10 cellular contexts compared by ENCODE assay signal in the genomic region with DNA sequence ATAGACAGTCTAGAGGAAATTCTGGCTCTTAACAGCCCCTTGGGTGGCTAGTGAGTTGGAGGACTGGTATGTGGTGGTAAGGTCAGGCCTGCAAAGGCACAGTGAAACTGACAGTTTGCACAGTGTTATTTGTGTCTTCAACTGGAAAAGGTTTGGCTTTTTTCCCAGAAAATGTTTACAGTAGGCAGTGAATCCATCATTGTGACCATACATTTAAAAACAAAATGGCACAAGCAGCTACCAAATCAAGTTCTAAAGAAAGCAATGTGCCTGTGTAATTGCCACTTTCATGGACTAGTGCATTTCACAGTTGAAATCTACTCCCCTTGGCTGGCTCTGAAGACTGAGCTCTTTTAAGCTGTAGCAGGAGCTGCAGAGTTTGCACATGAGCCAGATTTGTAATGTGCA. TPM values are rescaled to one million over a fixed set of nuclear protein-coding genes. Genes with fewer than 3 reads are reported as not detected.
DNase-seq lines count a peak whose midpoint lies in the region; ATAC-seq and TF ChIP-seq lines count a peak whose summit lies in the region.
"Had no signal": no experiment of that assay in that cellular context is flagged by ENCODE, and none has a peak within 500 bp of the region (broad histone marks: within the 10 kb centered on the region; RNA-seq: fewer than 3 reads in every experiment).

No MANE protein-coding gene starts in this region.

- TF ChIP-seq CTCF in PC-3 (conservative IDR thresholded peaks at IDR 0.05; ENCODE audit: low read depth, low read length) (no peak), fibroblast of the aortic adventitia (IDR thresholded peaks at IDR 0.05; ENCODE audit: insufficient read depth, low read length) (no peak), endodermal cell (conservative IDR thresholded peaks at IDR 0.05) (no peak)

- peak overlapping the region; percentile 64 for H3K4me2 ChIP-seq in PC-3 (ENCODE audit: low read length)

- no peak overlapping the region for H3K4me3 Mint-ChIP-seq in endodermal cell
- H3K4me3 Mint-ChIP-seq in stimulated activated memory B cell treated with anti-CD40 and anti-IgM and Interleukin-4, amounts not matched to agents 10 μg/mL and 1 μg/mL and 100 μg/mL, for 72 hours = no peak overlapping the region
- H3K4me3 Mint-ChIP-seq in stimulated activated naive CD8-positive, alpha-beta T cell treated with anti-CD3 and anti-CD28 coated beads, Interleukin-15, amount 100 ng/mL, for 72 hours = no peak overlapping the region
- H3K4me3 Mint-ChIP-seq: activated CD4-positive, alpha-beta T cell treated with anti-CD3 and anti-CD28 coated beads, Interleukin-2, amount 10 ng/mL, durations not matched to agents 7 days and 5 days had no signal

- H3K27ac ChIP-seq in PC-3 (ENCODE audit: low read length) (peak overlapping the region; percentile 59), stomach smooth muscle (ENCODE audit: low read length) (peak overlapping the region; percentile 66), endodermal cell (ENCODE audit: low read depth, low read length) (no peak overlapping the region)

- H3K36me3 Mint-ChIP-seq in endodermal cell (ENCODE audit: low read depth) = peaks cover 38% of the 10 kb centered on the region
- H3K36me3 Mint-ChIP-seq in stimulated activated memory B cell treated with anti-CD40 and anti-IgM and Interleukin-4, amounts not matched to agents 10 μg/mL and 1 μg/mL and 100 μg/mL, for 72 hours = peaks cover 39% of the 10 kb centered on the region

- H3K9me2 ChIP-seq in PC-3 (replicated peaks; ENCODE audit: low read length) = no peaks in the 10 kb centered on the region

- peaks cover 1% of the 10 kb centered on the region for H3K9me3 Mint-ChIP-seq in endodermal cell
- H3K9me3 Mint-ChIP-seq in stimulated activated memory B cell treated with anti-CD40 and anti-IgM and Interleukin-4, amounts not matched to agents 10 μg/mL and 1 μg/mL and 100 μg/mL, for 72 hours = no peaks in the 10 kb centered on the region
- H3K9me3 Mint-ChIP-seq in stimulated activated naive CD8-positive, alpha-beta T cell treated with anti-CD3 and anti-CD28 coated beads, Interleukin-15, amount 100 ng/mL, for 72 hours = no peaks in the 10 kb centered on the region
- H3K9me3 Mint-ChIP-seq: activated CD4-positive, alpha-beta T cell treated with anti-CD3 and anti-CD28 coated beads, Interleukin-2, amount 10 ng/mL, durations not matched to agents 7 days and 5 days had no signal

- H3K36me3 ChIP-seq in PC-3 (ENCODE audit: low read depth, low read length) = peaks cover 17% of the 10 kb centered on the region
- H3K36me3 ChIP-seq in stomach smooth muscle (ENCODE audit: control insufficient read depth in 2 of 2, insufficient read depth in 2 of 2, low read length in 2 of 2) = peaks cover 6 to 10% of the 10 kb centered on the region in 2 donors
- peaks cover 47% of the 10 kb centered on the region for H3K36me3 ChIP-seq in endodermal cell (ENCODE audit: control insufficient read depth, insufficient read depth, low read length)

- no peaks in the 10 kb centered on the region for H3K4me1 Mint-ChIP-seq in endodermal cell
- no peaks in the 10 kb centered on the region for H3K4me1 Mint-ChIP-seq in stimulated activated memory B cell treated with anti-CD40 and anti-IgM and Interleukin-4, amounts not matched to agents 10 μg/mL and 1 μg/mL and 100 μg/mL, for 72 hours
- H3K4me1 Mint-ChIP-seq in stimulated activated naive CD8-positive, alpha-beta T cell treated with anti-CD3 and anti-CD28 coated beads, Interleukin-15, amount 100 ng/mL, for 72 hours = peaks cover 6% of the 10 kb centered on the region
- H3K4me1 Mint-ChIP-seq: activated CD4-positive, alpha-beta T cell treated with anti-CD3 and anti-CD28 coated beads, Interleukin-2, amount 10 ng/mL, durations not matched to agents 7 days and 5 days had no signal

- DNase-seq in HS-27A (ENCODE audit: low read depth) = peak; percentile 36
- DNase-seq in PC-3 = peak; percentile 98
- DNase-seq in fibroblast of the aortic adventitia (ENCODE audit: low read depth) = peak; percentile 75
- no peak for DNase-seq in endodermal cell
- DNase-seq in stimulated activated naive CD8-positive, alpha-beta T cell treated with anti-CD3 and anti-CD28 coated beads, Interleukin-15, amount 100 ng/mL, for 72 hours = no peak
- DNase-seq: activated CD4-positive, alpha-beta T cell treated with anti-CD3 and anti-CD28 coated beads, Interleukin-2, amount 10 ng/mL, durations not matched to agents 7 days and 5 days had no signal

- H3K9ac ChIP-seq in PC-3 (ENCODE audit: low read length) = no peak overlapping the region
- no peak overlapping the region for H3K9ac ChIP-seq in stomach smooth muscle (ENCODE audit: low read length in 2 of 2)
- no peak overlapping the region for H3K9ac ChIP-seq in endodermal cell (ENCODE audit: extremely low read depth, low read length, poor library complexity, severe bottlenecking)

- no peaks in the 10 kb centered on the region for H3K27me3 Mint-ChIP-seq in endodermal cell (ENCODE audit: insufficient read depth)
- no peaks in the 10 kb centered on the region for H3K27me3 Mint-ChIP-seq in stimulated activated memory B cell treated with anti-CD40 and anti-IgM and Interleukin-4, amounts not matched to agents 10 μg/mL and 1 μg/mL and 100 μg/mL, for 72 hours
- no peaks in the 10 kb centered on the region for H3K27me3 Mint-ChIP-seq in stimulated activated naive CD8-positive, alpha-beta T cell treated with anti-CD3 and anti-CD28 coated beads, Interleukin-15, amount 100 ng/mL, for 72 hours
- H3K27me3 Mint-ChIP-seq: activated CD4-positive, alpha-beta T cell treated with anti-CD3 and anti-CD28 coated beads, Interleukin-2, amount 10 ng/mL, durations not matched to agents 7 days and 5 days had no signal

- no peak overlapping the region for H3K27ac Mint-ChIP-seq in endodermal cell
- no peak overlapping the region for H3K27ac Mint-ChIP-seq in stimulated activated memory B cell treated with anti-CD40 and anti-IgM and Interleukin-4, amounts not matched to agents 10 μg/mL and 1 μg/mL and 100 μg/mL, for 72 hours
- H3K27ac Mint-ChIP-seq in stimulated activated naive CD8-positive, alpha-beta T cell treated with anti-CD3 and anti-CD28 coated beads, Interleukin-15, amount 100 ng/mL, for 72 hours = no peak overlapping the region
- H3K27ac Mint-ChIP-seq: activated CD4-positive, alpha-beta T cell treated with anti-CD3 and anti-CD28 coated beads, Interleukin-2, amount 10 ng/mL, durations not matched to agents 7 days and 5 days had no signal

- H3K4me3 ChIP-seq in PC-3 (ENCODE audit: low read length) (no peak overlapping the region), fibroblast of the aortic adventitia (ENCODE audit: low read depth, low read length) (no peak overlapping the region), stomach smooth muscle (ENCODE audit: low read length in 2 of 2) (peak overlapping the region in 1 of 2 donors; percentile 3), endodermal cell (ENCODE audit: low read length) (no peak overlapping the region)
- H3K4me3 ChIP-seq: lung had no signal

- ATAC-seq in PC-3 = peak; percentile 99
- no peak for ATAC-seq in HG03095 (IDR thresholded peaks at IDR 0.05; ENCODE audit: unreplicated experiment)
- no peak for ATAC-seq in stimulated activated memory B cell treated with anti-CD40 and anti-IgM and Interleukin-4, amounts not matched to agents 10 μg/mL and 1 μg/mL and 100 μg/mL, for 72 hours
- no peak for ATAC-seq in stimulated activated naive CD8-positive, alpha-beta T cell treated with anti-CD3 and anti-CD28 coated beads, Interleukin-15, amount 100 ng/mL, for 72 hours

- H3K79me2 ChIP-seq in PC-3 (ENCODE audit: low read length) = no peaks in the 10 kb centered on the region

- POLR2A ChIA-PET in PC-3 (lab: Charles Lee; ENCODE audit: unreplicated experiment) = no interaction called here

- CTCF ChIA-PET in PC-3 (lab: Charles Lee) = interaction anchor here (0.6 to 1.1 kb wide), 2 partner anchors 31 to 82 kb away, joined by 3 to 4 read pairs; no protein-coding TSS in a partner anchor

- H3K9me3 ChIP-seq in PC-3 (ENCODE audit: low read length) (no peaks in the 10 kb centered on the region), stomach smooth muscle (ENCODE audit: control insufficient read depth in 2 of 2, low read length in 2 of 2) (no peaks in the 10 kb centered on the region), endodermal cell (ENCODE audit: control insufficient read depth, low read length) (peaks cover 15% of the 10 kb centered on the region)

- H3F3A ChIP-seq in PC-3 (ENCODE audit: low read length, unreplicated experiment) = no peaks in the 10 kb centered on the region

- no peaks in the 10 kb centered on the region for H3K27me3 ChIP-seq in PC-3 (ENCODE audit: low read length)
- no peaks in the 10 kb centered on the region for H3K27me3 ChIP-seq in stomach smooth muscle (ENCODE audit: control insufficient read depth in 1 of 2, insufficient read depth in 2 of 2, low read length in 2 of 2)
- H3K27me3 ChIP-seq in endodermal cell (ENCODE audit: control insufficient read depth, insufficient read depth, low read length, poor library complexity, severe bottlenecking) = no peaks in the 10 kb centered on the region

- H4K20me1 ChIP-seq in PC-3 (ENCODE audit: low read length) = no peaks in the 10 kb centered on the region

- BruUV-seq in PC-3 (replicated peaks; lab: Mats Ljungman, UMichigan) = no TSS peak

- H3K4me1 ChIP-seq in PC-3 (ENCODE audit: insufficient read depth, low read length) (peaks cover 21% of the 10 kb centered on the region), stomach smooth muscle (ENCODE audit: control insufficient read depth, insufficient read depth, low read length) (peaks cover 16% of the 10 kb centered on the region), endodermal cell (ENCODE audit: control insufficient read depth, insufficient read depth, low read length) (no peaks in the 10 kb centered on the region)

- intact Hi-C loops in PC-3 (cut with micrococcal nuclease) = loop anchor here (2.0 kb wide), 1 partner anchor 21 kb away; no protein-coding TSS in a partner anchor

- H2AFZ ChIP-seq in PC-3 (ENCODE audit: low read length) = 0 out of 2 replicates have a peak overlapping the region, but pooled peaks have one; percentile 35

RNA-seq across cellular contexts. Expression of a gene that starts 24.8 kb away (rescaled TPM):
- total RNA-seq in PC-3 (2014; rRNA removed) (68.3 and 83.7 TPM in 2 replicates), fibroblast of the aortic adventitia (ENCODE audit: low replicate concordance) (49.3 and 53.5 TPM in 2 replicates), endodermal cell (10 to 100 TPM; 56.1 to 84.2 TPM)
- polyA plus RNA-seq in endodermal cell (2013, experiment 1 of 2) = 70.7 TPM
- polyA plus RNA-seq in endodermal cell (2013, experiment 2 of 2) = 67.8 TPM

RNA-seq across cellular contexts. Expression of a gene that starts 26.8 kb away (rescaled TPM):
- total RNA-seq in PC-3 (2014; rRNA removed) (10.4 and 13.2 TPM in 2 replicates), fibroblast of the aortic adventitia (ENCODE audit: low replicate concordance) (4.4 and 7.0 TPM in 2 replicates), endodermal cell (1 to 10 TPM; 1.7 to 2.3 TPM)
- 2.8 TPM for polyA plus RNA-seq in endodermal cell (2013, experiment 1 of 2)
- 2.6 TPM for polyA plus RNA-seq in endodermal cell (2013, experiment 2 of 2)

RNA-seq across cellular contexts. Expression of a gene that starts 28.3 kb away (rescaled TPM):
- total RNA-seq in PC-3 (2014; rRNA removed) (not detected in 2 replicates), fibroblast of the aortic adventitia (ENCODE audit: low replicate concordance) (not detected in 2 replicates), endodermal cell (under 1 TPM in 1 of 2 donors, not detected in 1; 0.55 TPM)
- polyA plus RNA-seq in endodermal cell (2013, experiment 1 of 2) = not detected
- 0.37 TPM for polyA plus RNA-seq in endodermal cell (2013, experiment 2 of 2)
- total RNA-seq: activated CD4-positive, alpha-beta T cell treated with anti-CD3 and anti-CD28 coated beads, Interleukin-2, amount 10 ng/mL, durations not matched to agents 7 days and 5 days; lung had no signal
- polyA plus RNA-seq: lung had no signal

RNA-seq across cellular contexts. Expression of a gene that starts 39.3 kb away (rescaled TPM):
- total RNA-seq in PC-3 (2014; rRNA removed) (36.1 and 36.8 TPM in 2 replicates), fibroblast of the aortic adventitia (ENCODE audit: low replicate concordance) (15.4 and 17.7 TPM in 2 replicates), endodermal cell (10 to 100 TPM; 19.9 to 28.5 TPM)
- 22.8 TPM for polyA plus RNA-seq in endodermal cell (2013, experiment 1 of 2)
- polyA plus RNA-seq in endodermal cell (2013, experiment 2 of 2) = 22.0 TPM

Comparison
In these comparisons a context has a peak if more than half of its experiments do, and no peak if none do; other contexts are left out.
1. DNase-seq: peak in HS-27A (single experiment), PC-3 (single experiment) and fibroblast of the aortic adventitia (single experiment); none in endodermal cell (single experiment) and stimulated activated naive CD8-positive, alpha-beta T cell treated with anti-CD3 and anti-CD28 coated beads, Interleukin-15, amount 100 ng/mL, for 72 hours (0 of 2).